ENCODE assay signal across 18 cellular contexts in the genomic region with DNA sequence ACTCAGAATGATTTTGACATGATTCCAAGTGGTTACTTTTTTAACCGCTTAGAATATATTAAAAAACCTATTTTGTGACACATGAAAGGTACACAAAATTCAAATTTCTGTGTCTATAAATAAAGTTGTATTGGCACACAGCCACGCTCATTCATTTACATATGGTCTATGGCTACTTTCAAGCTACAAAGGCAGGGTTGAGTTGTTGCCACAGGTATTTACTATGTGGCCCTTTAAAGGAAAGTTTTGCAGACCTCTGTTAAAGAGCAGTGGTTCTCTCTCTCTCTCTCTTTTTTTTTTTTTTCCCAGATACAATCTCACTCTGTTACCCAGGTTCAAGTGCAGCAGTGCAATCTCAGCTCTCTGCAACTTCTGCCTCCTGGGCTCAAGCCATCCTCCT. TPM values are rescaled to one million over a fixed set of nuclear protein-coding genes. Genes with fewer than 3 reads are reported as not detected.
DNase-seq lines count a peak whose midpoint lies in the region; ATAC-seq, FAIRE-seq and TF ChIP-seq lines count a peak whose summit lies in the region.
"Had no signal": no experiment of that assay in that cellular context is flagged by ENCODE, and none has a peak within 500 bp of the region (broad histone marks: within the 10 kb centered on the region; RNA-seq: fewer than 3 reads in every experiment).

No MANE protein-coding gene starts in this region.

- no peak overlapping the region for H3K27ac Mint-ChIP-seq in activated T-cell treated with anti-CD3 and anti-CD28 coated beads, Interleukin-2, amount 50 U/mL, for 72 hours

- H3K4me3 Mint-ChIP-seq in activated T-cell treated with anti-CD3 and anti-CD28 coated beads, Interleukin-2, amount 50 U/mL, for 72 hours, result no peak overlapping the region

- no peak for TF ChIP-seq EP300 in H1 (IDR thresholded peaks at IDR 0.05; ENCODE audit: borderline replicate concordance in 1 of 2, low read depth in 2 of 2, low read length in 2 of 2)
- no peak for TF ChIP-seq EP300 in tibial nerve (IDR thresholded peaks at IDR 0.05)

- TF ChIP-seq CTCF in H1 (IDR thresholded peaks at IDR 0.05; ENCODE audit: control extremely low read depth in 1 of 3, insufficient read depth in 1 of 3, low read depth in 1 of 3, low read length in 3 of 3) (no peak), tibial nerve (IDR thresholded peaks at IDR 0.05) (no peak)

- no peak overlapping the region for H3K18ac ChIP-seq in H1 (ENCODE audit: extremely low read depth, low read length)

- H4K20me1 ChIP-seq in H1 (replicated peaks in 1 of 2; ENCODE audit: control insufficient read depth in 1 of 2, insufficient read depth in 2 of 2, low read length in 2 of 2), result peaks cover 0 to 2% of the 10 kb centered on the region in 2 experiments

- peak; percentile 67 for ATAC-seq in GM19351 (IDR thresholded peaks at IDR 0.05; ENCODE audit: unreplicated experiment)
- no peak for ATAC-seq in GM21367 (IDR thresholded peaks at IDR 0.05; ENCODE audit: unreplicated experiment)
- ATAC-seq in activated T-cell treated with anti-CD3 and anti-CD28 coated beads, Interleukin-2, amount 50 U/mL, for 72 hours (replicated peaks in 1 of 2), result no peak

- peak; percentile 57 for FAIRE-seq in H1 (lab: Jason Lieb, UNC)

- H3K23ac ChIP-seq in H1 (ENCODE audit: insufficient read length), result no peak overlapping the region

- H2BK20ac ChIP-seq in H1 (ENCODE audit: low read length), result no peak overlapping the region

- H3K14ac ChIP-seq in H1 (ENCODE audit: insufficient read length), result no peak overlapping the region

- H3K36me3 ChIP-seq in H1 (ENCODE audit: control insufficient read depth in 2 of 4, insufficient read depth in 4 of 4, low read length in 3 of 4), result no peaks in the 10 kb centered on the region
- H3K36me3 ChIP-seq in tibial nerve, result no peaks in the 10 kb centered on the region
- H3K36me3 ChIP-seq: MG63 had no signal

- TF ChIP-seq POLR2A in H1 (IDR thresholded peaks at IDR 0.05; ENCODE audit: control extremely low read depth in 1 of 2, low read depth in 2 of 2, low read length in 2 of 2), result no peak
- TF ChIP-seq POLR2A in tibial nerve (IDR thresholded peaks at IDR 0.05), result no peak

- H3K9me3 ChIP-seq in H1 (ENCODE audit: insufficient read depth in 2 of 2, low read depth in 1 of 2, low read length in 1 of 2), result no peaks in the 10 kb centered on the region
- H3K9me3 ChIP-seq in tibial nerve, result no peaks in the 10 kb centered on the region
- H3K9me3 ChIP-seq: MG63 had no signal

- no peak overlapping the region for H2AK5ac ChIP-seq in H1 (ENCODE audit: low read depth, low read length)

- POLR2A ChIA-PET in H1 (lab: Charles Lee; ENCODE audit: partially characterized antibody), result interaction anchor here (0.9 kb wide), 1 partner anchor 13 kb away, joined by 3 read pairs; no protein-coding TSS in a partner anchor

- no peak overlapping the region for H3K27ac ChIP-seq in H1 (ENCODE audit: low read depth, low read length)
- H3K27ac ChIP-seq in tibial nerve, result peak overlapping the region in 3 of 4 donors; percentile 40 to 88 (median 82)
- H3K27ac ChIP-seq: RWPE1 had no signal

- CTCF ChIA-PET in H1 (lab: Charles Lee; ENCODE audit: partially characterized antibody), result interaction anchor here (0.8 kb wide), 1 partner anchor 29 kb away, joined by 3 read pairs; no protein-coding TSS in a partner anchor

- no peaks in the 10 kb centered on the region for H3K9me3 Mint-ChIP-seq in activated T-cell treated with anti-CD3 and anti-CD28 coated beads, Interleukin-2, amount 50 U/mL, for 72 hours

- no peak overlapping the region for H3K4ac ChIP-seq in H1 (replicated peaks; ENCODE audit: insufficient read length, low read depth, low read length)

- H3K23me2 ChIP-seq in H1 (ENCODE audit: low read depth, low read length), result no peaks in the 10 kb centered on the region

- H2BK5ac ChIP-seq in H1 (ENCODE audit: low read depth, low read length), result no peak overlapping the region

- no peak overlapping the region for H4K8ac ChIP-seq in H1 (ENCODE audit: extremely low read depth, insufficient read depth, low read length)

- no peak overlapping the region for H2BK120ac ChIP-seq in H1 (replicated peaks; ENCODE audit: low read depth, low read length)

- no peak overlapping the region for H3K56ac ChIP-seq in H1 (replicated peaks; ENCODE audit: insufficient read length, low read depth, low read length)

- DNase-seq in RPMI8226, result peak; percentile 63
- no peak for DNase-seq in H1 (ENCODE audit: low read depth in 1 of 2, low spot score in 2 of 2)
- DNase-seq in tibial nerve (ENCODE audit: low spot score in 2 of 2), result no peak
- no peak for DNase-seq in activated T-cell treated with anti-CD3 and anti-CD28 coated beads, Interleukin-2, amount 50 U/mL, for 72 hours
- DNase-seq in NOMO-1 treated with DMSO at 0.1 percent for 48 hours (lab: John Stamatoyannopoulos, UW; ENCODE audit: unreplicated experiment), result no peak
- DNase-seq: C1 segment of cervical spinal cord, DMS 273 treated with DMSO at 0.1 percent for 48 hours, H7, MG63, NCI-H1105, NCI-H1694 treated with DMSO at 0.1 percent for 48 hours, NCI-H2107, NCI-H345, NCI-H526, OCI-M1 had no signal

- H3K79me1 ChIP-seq in H1 (ENCODE audit: low read depth, low read length), result no peaks in the 10 kb centered on the region

- no peak overlapping the region for H4K91ac ChIP-seq in H1 (replicated peaks; ENCODE audit: insufficient read length, low read length)

- H3K27me3 ChIP-seq in H1 (replicated peaks in 1 of 4; ENCODE audit: control insufficient read depth in 3 of 4, extremely low read depth in 1 of 4, insufficient read depth in 3 of 4, low read length in 3 of 4) (no peaks in the 10 kb centered on the region), tibial nerve (peaks cover 0 to 6% of the 10 kb centered on the region in 2 donors)
- H3K27me3 ChIP-seq: MG63 had no signal

- no peak overlapping the region for H3K4me2 ChIP-seq in H1 (ENCODE audit: insufficient read depth in 1 of 2, low read depth in 2 of 2, low read length in 2 of 2)

- no peak overlapping the region for H3K4me3 ChIP-seq in H1 (ENCODE audit: extremely low read depth in 1 of 4, insufficient read depth in 2 of 4, low read depth in 3 of 4, low read length in 4 of 4)
- H3K4me3 ChIP-seq in tibial nerve, result no peak overlapping the region
- H3K4me3 ChIP-seq: MG63 had no signal

- H3K79me2 ChIP-seq in H1 (ENCODE audit: control insufficient read depth in 1 of 2, insufficient read depth in 2 of 2, low read length in 2 of 2), result peaks cover 0 to 26% of the 10 kb centered on the region in 2 experiments; a peak in 2 of 4 replicates

- H2BK12ac ChIP-seq in H1 (ENCODE audit: low read depth, low read length), result no peak overlapping the region

- peaks cover 0 to 7% (median 0%) of the 10 kb centered on the region in 4 experiments; a peak in 2 of 7 replicates for H3K4me1 ChIP-seq in H1 (replicated peaks in 1 of 4; ENCODE audit: control insufficient read depth in 3 of 4, insufficient read depth in 4 of 4, low read length in 3 of 4)
- peaks cover 0 to 13% (median 6%) of the 10 kb centered on the region in 4 donors for H3K4me1 ChIP-seq in tibial nerve

- H3K27me3 Mint-ChIP-seq in activated T-cell treated with anti-CD3 and anti-CD28 coated beads, Interleukin-2, amount 50 U/mL, for 72 hours (ENCODE audit: low read depth), result peaks cover 39% of the 10 kb centered on the region

- no peak overlapping the region for H4K5ac ChIP-seq in H1 (ENCODE audit: insufficient read length, low read depth, low read length)

- no peaks in the 10 kb centered on the region for H3K4me1 Mint-ChIP-seq in activated T-cell treated with anti-CD3 and anti-CD28 coated beads, Interleukin-2, amount 50 U/mL, for 72 hours (ENCODE audit: low read depth)

- no peaks in the 10 kb centered on the region for H3K36me3 Mint-ChIP-seq in activated T-cell treated with anti-CD3 and anti-CD28 coated beads, Interleukin-2, amount 50 U/mL, for 72 hours (ENCODE audit: insufficient read depth in 2 of 2)

- 85% methylated on average over 2 of the region's 2 CpGs; no CpG with 5 or more reads in 1 of the 2 experiments for WGBS in H1 (ENCODE audit: extremely low coverage in 1 of 2, insufficient coverage in 1 of 2, insufficient read length in 1 of 2, insufficient replicate concordance in 2 of 2, low coverage in 1 of 2, low lambda C conversion rate in 2 of 2, missing lambda C conversion rate in 1 of 2), 2 experiments
- WGBS in tibial nerve, 2 donors, result 76 to 80% methylated on average over 2 of the region's 2 CpGs

- no peak overlapping the region for H2AFZ ChIP-seq in H1 (ENCODE audit: low read length)

- no peak overlapping the region for H2BK15ac ChIP-seq in H1 (ENCODE audit: low read length)

- no peak overlapping the region for H3K9ac ChIP-seq in H1 (replicated peaks in 1 of 4; ENCODE audit: extremely low read depth in 1 of 4, low read depth in 3 of 4, low read length in 3 of 4)

- TF ChIP-seq RAD21 in H1 (IDR thresholded peaks at IDR 0.05 in 1 of 2, conservative IDR thresholded peaks at IDR 0.05 in 1 of 2; ENCODE audit: low read depth in 2 of 2, low read length in 2 of 2), result no peak

RNA-seq across cellular contexts. Expression of gene GPM6B, which starts 23.0 kb away (rescaled TPM):
- 123 and 132 TPM in 2 replicates for total RNA-seq in H1 (2021; fragmentation: NEBNext Ultra II Directional; extraction: Animal tissue kit (Norgen Biotek cat#: 25700))
- 175 and 179 TPM in 2 replicates for polyA plus RNA-seq in H1 (2011; rRNA removed)
- 122 TPM for polyA plus RNA-seq in H1 (2011; cell fraction: cytosol; rRNA removed)
- polyA plus RNA-seq in H1 (2011; cell fraction: nucleus; rRNA removed), result 131 TPM
- 107 to 130 TPM (median 120 TPM) in 4 replicates for polyA plus RNA-seq in H1 (2012, experiment 1 of 2)
- polyA plus RNA-seq in H1 (2012, experiment 2 of 2), result 18.6 TPM
- 113 TPM for polyA plus RNA-seq in H1 (2013, experiment 1 of 2)
- 130 TPM for polyA plus RNA-seq in H1 (2013, experiment 2 of 2)
- polyA minus RNA-seq in H1 (2011; rRNA and poly(A)+ RNA removed), result 374 and 427 TPM in 2 replicates
- polyA minus RNA-seq in H1 (2011; cell fraction: cytosol; rRNA and poly(A)+ RNA removed), result 132 TPM
- 89.2 TPM for polyA minus RNA-seq in H1 (2011; cell fraction: nucleus; rRNA and poly(A)+ RNA removed)
- 100 to 1,000 TPM; 199 to 408 (median 299) TPM for total RNA-seq in tibial nerve
- total RNA-seq in activated T-cell treated with anti-CD3 and anti-CD28 coated beads, Interleukin-2, amount 50 U/mL, for 72 hours, result not detected

RNA-seq across cellular contexts. Expression of gene OFD1, which starts 59.3 kb away (rescaled TPM):
- total RNA-seq in H1 (2021; fragmentation: NEBNext Ultra II Directional; extraction: Animal tissue kit (Norgen Biotek cat#: 25700)), result 21.4 and 23.4 TPM in 2 replicates
- polyA plus RNA-seq in H1 (2011; rRNA removed), result 8.0 and 9.0 TPM in 2 replicates
- 13.0 TPM for polyA plus RNA-seq in H1 (2011; cell fraction: cytosol; rRNA removed)
- 29.0 TPM for polyA plus RNA-seq in H1 (2011; cell fraction: nucleus; rRNA removed)
- 13.9 to 22.7 TPM (median 15.7 TPM) in 4 replicates for polyA plus RNA-seq in H1 (2012, experiment 1 of 2)
- 1.1 TPM for polyA plus RNA-seq in H1 (2012, experiment 2 of 2)
- polyA plus RNA-seq in H1 (2013, experiment 1 of 2), result 28.4 TPM
- polyA plus RNA-seq in H1 (2013, experiment 2 of 2), result 23.2 TPM
- 8.5 and 10.2 TPM in 2 replicates for polyA minus RNA-seq in H1 (2011; rRNA and poly(A)+ RNA removed)
- polyA minus RNA-seq in H1 (2011; cell fraction: cytosol; rRNA and poly(A)+ RNA removed), result 13.2 TPM
- polyA minus RNA-seq in H1 (2011; cell fraction: nucleus; rRNA and poly(A)+ RNA removed), result 23.1 TPM
- 10 to 100 TPM; 14.7 to 38.1 (median 31.3) TPM for total RNA-seq in tibial nerve
- total RNA-seq in activated T-cell treated with anti-CD3 and anti-CD28 coated beads, Interleukin-2, amount 50 U/mL, for 72 hours, result 10 to 100 TPM; 63.7 to 66.7 TPM

RNA-seq across cellular contexts. Expression of gene TRAPPC2, which starts 59.5 kb away (rescaled TPM):
- 10.8 and 11.6 TPM in 2 replicates for total RNA-seq in H1 (2021; fragmentation: NEBNext Ultra II Directional; extraction: Animal tissue kit (Norgen Biotek cat#: 25700))
- 5.8 and 6.7 TPM in 2 replicates for polyA plus RNA-seq in H1 (2011; rRNA removed)
- polyA plus RNA-seq in H1 (2011; cell fraction: cytosol; rRNA removed), result 6.5 TPM
- polyA plus RNA-seq in H1 (2011; cell fraction: nucleus; rRNA removed), result 4.3 TPM
- polyA plus RNA-seq in H1 (2012, experiment 1 of 2), result 7.2 to 18.2 TPM (median 9.8 TPM) in 4 replicates
- 3.8 TPM for polyA plus RNA-seq in H1 (2012, experiment 2 of 2)
- polyA plus RNA-seq in H1 (2013, experiment 1 of 2), result 6.3 TPM
- polyA plus RNA-seq in H1 (2013, experiment 2 of 2), result 5.7 TPM
- 11.9 and 15.4 TPM in 2 replicates for polyA minus RNA-seq in H1 (2011; rRNA and poly(A)+ RNA removed)
- 8.9 TPM for polyA minus RNA-seq in H1 (2011; cell fraction: cytosol; rRNA and poly(A)+ RNA removed)
- 11.1 TPM for polyA minus RNA-seq in H1 (2011; cell fraction: nucleus; rRNA and poly(A)+ RNA removed)
- 10 to 100 TPM in 3 of 4 donors, 1 to 10 TPM in 1; 9.0 to 13.8 (median 11.6) TPM for total RNA-seq in tibial nerve
- 10 to 100 TPM; 21.8 to 26.2 TPM for total RNA-seq in activated T-cell treated with anti-CD3 and anti-CD28 coated beads, Interleukin-2, amount 50 U/mL, for 72 hours

Comparison
In these comparisons a context has a peak if more than half of its experiments do, and no peak if none do; other contexts are left out.
1. RNA of gene GPM6B, which starts 23.0 kb away (total RNA-seq): 199 to 408 TPM in tibial nerve and 123 to 132 TPM in H1; not detected in activated T-cell treated with anti-CD3 and anti-CD28 coated beads, Interleukin-2, amount 50 U/mL, for 72 hours; every median in the first group is over 100 times any median in the second.